ENCODE assay signal across 8 cellular contexts in genomic region chr20:3173582-3174441, GRCh38. TPM values are rescaled to one million over a fixed set of nuclear protein-coding genes. Genes with fewer than 3 reads are reported as not detected.
A peak's percentile ranks its signal among the peaks of the same experiment; 100 is the strongest.
DNase-seq lines count a peak whose midpoint lies in the region; ATAC-seq and TF ChIP-seq lines count a peak whose summit lies in the region.

No MANE protein-coding gene starts in this region.

- peak overlapping the region; percentile 87 for H3K4me3 Mint-ChIP-seq in activated CD4-positive, alpha-beta T cell treated with anti-CD3 and anti-CD28 coated beads, Interleukin-2, amount 10 ng/mL, durations not matched to agents 24 days and 14 days

- TF ChIP-seq CTCF in coronary artery (IDR thresholded peaks at IDR 0.05), result no peak

- H3K27me3 Mint-ChIP-seq in activated CD4-positive, alpha-beta T cell treated with anti-CD3 and anti-CD28 coated beads, Interleukin-2, amount 10 ng/mL, durations not matched to agents 24 days and 14 days, result peaks cover 55% of the 10 kb centered on the region

- in situ Hi-C loops in ACHN (cut with HindIII; ENCODE audit: low pct_ligation_motif_present, low pct_unique_long_range_greater_than_20kb, low sequenced_read_pairs), result no loop called here

- no peaks in the 10 kb centered on the region for H3K36me3 Mint-ChIP-seq in activated CD4-positive, alpha-beta T cell treated with anti-CD3 and anti-CD28 coated beads, Interleukin-2, amount 10 ng/mL, durations not matched to agents 24 days and 14 days (ENCODE audit: low read depth)

- intact Hi-C loops in activated CD4-positive, alpha-beta T cell treated with anti-CD3 and anti-CD28 coated beads, Interleukin-2, amount 10 ng/mL, durations not matched to agents 24 days and 14 days (cut with micrococcal nuclease), result loop anchor here (1.0 to 2.0 kb wide), 2 partner anchors 15 to 65 kb away; partner anchors contain the start of genes FASTKD5, SLC4A11 and UBOX5

- H3K9me3 Mint-ChIP-seq in activated CD4-positive, alpha-beta T cell treated with anti-CD3 and anti-CD28 coated beads, Interleukin-2, amount 10 ng/mL, durations not matched to agents 24 days and 14 days, result no peaks in the 10 kb centered on the region

- H3K27ac ChIP-seq in coronary artery, result peak overlapping the region; percentile 32 to 90

- ATAC-seq in GM18867 (IDR thresholded peaks at IDR 0.05; ENCODE audit: unreplicated experiment) (peak; percentile 87), HG03139 (IDR thresholded peaks at IDR 0.05; ENCODE audit: unreplicated experiment) (peak; percentile 80)

- H3K27ac Mint-ChIP-seq in activated CD4-positive, alpha-beta T cell treated with anti-CD3 and anti-CD28 coated beads, Interleukin-2, amount 10 ng/mL, durations not matched to agents 24 days and 14 days, result peak overlapping the region; percentile 62

- H3K4me3 ChIP-seq in coronary artery, result peak overlapping the region; percentile 99

- DNase-seq in ACHN, result peak; percentile 82
- DNase-seq in NCI-H446 treated with DMSO at 0.1 percent for 48 hours (lab: John Stamatoyannopoulos, UW), result peak; percentile 62
- peak; percentile 97 for DNase-seq in activated CD4-positive, alpha-beta T cell treated with anti-CD3 and anti-CD28 coated beads, Interleukin-2, amount 10 ng/mL, durations not matched to agents 24 days and 14 days
- peak; percentile 88 for DNase-seq in coronary artery (ENCODE audit: low spot score)
- DNase-seq in left kidney (ENCODE audit: low read depth, low spot score), result peak; percentile 96
- peak; percentile 86 for DNase-seq in stimulated activated CD4-positive, alpha-beta T cell treated with anti-CD3 and anti-CD28 coated beads, Interleukin-1b, Interleukin-23, amount 100 ng/mL, for 48 hours

- H3K4me1 Mint-ChIP-seq in activated CD4-positive, alpha-beta T cell treated with anti-CD3 and anti-CD28 coated beads, Interleukin-2, amount 10 ng/mL, durations not matched to agents 24 days and 14 days, result peaks cover 6% of the 10 kb centered on the region

RNA-seq across cellular contexts. Expression of gene LZTS3, which starts 0.5 kb away (rescaled TPM):
- 0.54 and 0.69 TPM in 2 replicates for total RNA-seq in activated CD4-positive, alpha-beta T cell treated with anti-CD3 and anti-CD28 coated beads, Interleukin-2, amount 10 ng/mL, durations not matched to agents 24 days and 14 days

RNA-seq across cellular contexts. Expression of gene FASTKD5, which starts 14.1 kb away (rescaled TPM):
- 24.8 and 26.0 TPM in 2 replicates for total RNA-seq in activated CD4-positive, alpha-beta T cell treated with anti-CD3 and anti-CD28 coated beads, Interleukin-2, amount 10 ng/mL, durations not matched to agents 24 days and 14 days

RNA-seq across cellular contexts. Expression of gene UBOX5, which starts 14.1 kb away (rescaled TPM):
- 6.7 and 7.2 TPM in 2 replicates for total RNA-seq in activated CD4-positive, alpha-beta T cell treated with anti-CD3 and anti-CD28 coated beads, Interleukin-2, amount 10 ng/mL, durations not matched to agents 24 days and 14 days

RNA-seq across cellular contexts. Expression of gene DDRGK1, which starts 30.7 kb away (rescaled TPM):
- 59.0 and 70.0 TPM in 2 replicates for total RNA-seq in activated CD4-positive, alpha-beta T cell treated with anti-CD3 and anti-CD28 coated beads, Interleukin-2, amount 10 ng/mL, durations not matched to agents 24 days and 14 days

RNA-seq across cellular contexts. Expression of gene ITPA, which starts 35.5 kb away (rescaled TPM):
- total RNA-seq in activated CD4-positive, alpha-beta T cell treated with anti-CD3 and anti-CD28 coated beads, Interleukin-2, amount 10 ng/mL, durations not matched to agents 24 days and 14 days, result 102 and 103 TPM in 2 replicates

Comparison
In these comparisons a context has a peak if more than half of its experiments do, and no peak if none do; other contexts are left out.
1. Peak in every context shown above with its lines: DNase-seq, ATAC-seq, H3K4me3 ChIP-seq and H3K27ac ChIP-seq.